In the genomic region with DNA sequence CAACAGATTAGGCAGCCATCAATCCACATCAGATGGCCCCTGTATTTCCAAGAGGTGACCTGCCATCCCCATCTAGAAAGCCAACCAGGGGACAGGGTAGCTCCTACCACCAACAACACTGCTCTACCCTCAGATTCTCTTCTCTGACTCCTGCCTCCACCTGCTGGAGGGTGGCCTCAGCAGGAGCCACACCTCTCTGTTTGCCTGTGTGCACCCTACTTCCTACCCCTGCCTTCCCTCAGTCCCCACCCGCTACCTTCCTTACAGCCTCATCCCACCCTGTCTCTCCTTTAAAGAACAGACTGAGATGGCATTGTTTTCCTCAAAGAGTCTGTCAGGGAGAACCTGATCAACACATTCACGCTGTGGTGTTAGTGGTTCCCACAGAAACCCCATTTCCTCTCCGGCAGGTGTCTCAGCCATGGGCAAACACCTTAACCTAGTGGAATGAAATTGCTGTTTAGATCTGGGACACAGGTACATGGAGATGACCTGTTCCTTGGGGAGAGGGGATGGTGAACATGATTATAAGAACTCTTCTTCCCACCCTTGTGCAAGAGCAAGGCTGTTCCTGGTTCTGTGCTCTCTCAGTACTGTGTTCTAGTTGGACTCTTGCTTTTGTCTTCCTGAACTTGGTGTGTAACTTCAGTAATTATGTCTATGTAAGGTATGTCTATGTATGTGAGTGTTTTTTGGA, we compare ENCODE assay signal across 8 cellular contexts. TPM values are rescaled to one million over a fixed set of nuclear protein-coding genes. Genes with fewer than 3 reads are reported as not detected.
A peak's percentile ranks its signal among the peaks of the same experiment; 100 is the strongest.
DNase-seq lines count a peak whose midpoint lies in the region; ATAC-seq and TF ChIP-seq lines count a peak whose summit lies in the region.

No MANE protein-coding gene starts in this region.

- no peak for TF ChIP-seq CTCF in colonic mucosa (IDR thresholded peaks at IDR 0.05)

- H3K4me3 ChIP-seq in colonic mucosa (peak overlapping the region; percentile 83), rectal smooth muscle tissue (ENCODE audit: low read length) (peak overlapping the region; percentile 84)

- H3K27me3 ChIP-seq in colonic mucosa (no peaks in the 10 kb centered on the region), rectal smooth muscle tissue (ENCODE audit: control insufficient read depth, insufficient read depth, low read length) (no peaks in the 10 kb centered on the region)

- H3K9ac ChIP-seq in colonic mucosa (ENCODE audit: low read depth in 2 of 2, low read length in 2 of 2) (peak overlapping the region; percentile 31 to 99), rectal smooth muscle tissue (ENCODE audit: low read length) (no peak overlapping the region)

- intact Hi-C loops in colonic mucosa (cut with DNase I) = loop anchor here (5.0 kb wide), 2 partner anchors 50 to 200 kb away; a partner anchor contains a TSS

- ATAC-seq in GM19395 (IDR thresholded peaks at IDR 0.05; ENCODE audit: unreplicated experiment) = no peak

- H3K27ac ChIP-seq in colonic mucosa = peak overlapping the region; percentile 94
- peak overlapping the region; percentile 95 for H3K27ac ChIP-seq in rectal smooth muscle tissue (ENCODE audit: low read depth, low read length)

- no peaks in the 10 kb centered on the region for H3K36me3 ChIP-seq in colonic mucosa
- no peaks in the 10 kb centered on the region for H3K36me3 ChIP-seq in rectal smooth muscle tissue (ENCODE audit: control insufficient read depth, insufficient read depth, low read length)

- DNase-seq in NCI-H345 (lab: John Stamatoyannopoulos, UW) (peak; percentile 33), NCI-H345 treated with DMSO at 0.1 percent for 48 hours (lab: John Stamatoyannopoulos, UW; ENCODE audit: unreplicated experiment) (no peak), NCI-H69 (lab: John Stamatoyannopoulos, UW) (peak; percentile 49), colonic mucosa (peak; percentile 58), NCI-H2029 treated with DMSO at 0.1 percent for 48 hours (lab: John Stamatoyannopoulos, UW) (no peak), DMS114 treated with DMSO at 0.1 percent for 48 hours (lab: John Stamatoyannopoulos, UW; ENCODE audit: unreplicated experiment) (no peak)

- no peaks in the 10 kb centered on the region for H3K9me3 ChIP-seq in colonic mucosa

- H3K4me1 ChIP-seq in colonic mucosa = peaks cover 10% of the 10 kb centered on the region
- peaks cover 9% of the 10 kb centered on the region for H3K4me1 ChIP-seq in rectal smooth muscle tissue (ENCODE audit: control insufficient read depth, insufficient read depth, low read length)

RNA-seq across cellular contexts. Expression of a gene that starts 1.8 kb away (rescaled TPM):
- 100 to 1,000 TPM; 120 to 201 TPM for total RNA-seq in colonic mucosa

RNA-seq across cellular contexts. Expression of a gene that starts 50.6 kb away (rescaled TPM):
- total RNA-seq in colonic mucosa = 100 to 1,000 TPM; 211 to 295 TPM

Comparison
In these comparisons a context has a peak if more than half of its experiments do, and no peak if none do; other contexts are left out.
1. DNase-seq: peak in NCI-H345 (single experiment), NCI-H69 (single experiment) and colonic mucosa (single experiment); none in NCI-H345 treated with DMSO at 0.1 percent for 48 hours (single experiment), NCI-H2029 treated with DMSO at 0.1 percent for 48 hours (single experiment) and DMS114 treated with DMSO at 0.1 percent for 48 hours (single experiment).